Comparison of ENCODE assay signal across 6 cellular contexts in the genomic region with DNA sequence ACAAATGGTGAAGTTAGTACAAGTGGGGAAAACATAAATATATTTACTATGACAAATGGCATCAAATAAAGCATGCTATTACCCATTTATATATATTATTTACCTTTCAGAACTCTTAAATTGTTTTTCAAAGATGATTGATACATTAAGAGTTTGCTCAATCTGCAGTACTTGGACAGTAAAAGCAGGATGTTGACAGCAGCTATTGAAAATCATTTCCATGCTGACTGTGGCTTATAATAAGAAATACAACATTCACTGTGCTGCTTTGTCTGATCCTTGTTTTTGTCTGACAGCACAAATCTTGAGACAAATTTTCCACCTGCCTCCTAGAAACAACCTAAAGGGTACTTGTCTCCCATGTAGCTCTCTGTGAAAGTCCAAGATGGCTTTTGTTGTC.
"Had no signal": no experiment of that assay in that cellular context is flagged by ENCODE, and none has a peak within 500 bp of the region (broad histone marks: within the 10 kb centered on the region; RNA-seq: fewer than 3 reads in every experiment).

No MANE protein-coding gene starts in this region.

- H3K27ac ChIP-seq: HL-60 had no signal

- ATAC-seq: HepG2, K562 had no signal

- DNase-seq: IMR-90, KBM-7, KG1 had no signal

- H3K4me3 ChIP-seq: K562 had no signal
